ENCODE assay signal across 1 cellular context in the genomic region with DNA sequence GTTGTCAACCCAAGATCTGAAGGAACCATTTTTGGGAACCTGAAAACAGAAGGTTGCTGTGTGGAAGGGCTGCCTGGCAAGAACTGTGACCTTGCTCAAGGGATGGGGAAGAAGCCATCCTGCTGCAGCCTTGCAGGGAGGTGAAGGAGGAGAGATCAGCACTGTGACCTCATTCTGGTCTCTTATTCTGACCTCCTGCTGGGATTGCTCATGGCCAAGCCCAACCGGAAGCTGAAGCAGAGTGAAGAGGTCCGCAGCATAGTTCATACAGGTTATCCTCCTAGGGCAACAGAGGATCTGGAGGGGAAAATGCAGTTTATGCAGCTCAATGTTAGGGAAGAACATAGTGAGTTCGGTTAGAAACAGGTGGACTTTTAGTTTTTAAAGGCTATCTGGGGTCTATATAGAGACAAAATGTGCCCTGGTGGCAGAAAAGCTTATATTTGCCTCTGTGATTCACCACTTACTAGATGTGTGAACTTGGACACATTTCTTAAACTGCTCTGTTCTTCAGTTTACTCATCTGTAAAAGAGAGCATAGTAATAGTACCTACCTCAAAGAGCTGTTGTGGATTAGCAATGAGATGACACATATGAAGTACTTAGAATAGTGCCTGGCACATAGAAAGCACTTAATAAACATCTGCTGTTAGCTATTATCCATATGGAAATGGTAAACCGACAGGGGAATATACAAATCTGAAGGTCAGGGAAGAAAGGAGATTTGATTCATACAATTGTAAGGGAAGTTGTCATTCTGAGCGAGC.
TF ChIP-seq lines count a peak whose summit lies in the region.

No MANE protein-coding gene starts in this region.

TF ChIP-seq in IMR-90, 13 proteins besides CTCF, POLR2A, EP300 and RAD21:
- TF ChIP-seq, protein P1, sequence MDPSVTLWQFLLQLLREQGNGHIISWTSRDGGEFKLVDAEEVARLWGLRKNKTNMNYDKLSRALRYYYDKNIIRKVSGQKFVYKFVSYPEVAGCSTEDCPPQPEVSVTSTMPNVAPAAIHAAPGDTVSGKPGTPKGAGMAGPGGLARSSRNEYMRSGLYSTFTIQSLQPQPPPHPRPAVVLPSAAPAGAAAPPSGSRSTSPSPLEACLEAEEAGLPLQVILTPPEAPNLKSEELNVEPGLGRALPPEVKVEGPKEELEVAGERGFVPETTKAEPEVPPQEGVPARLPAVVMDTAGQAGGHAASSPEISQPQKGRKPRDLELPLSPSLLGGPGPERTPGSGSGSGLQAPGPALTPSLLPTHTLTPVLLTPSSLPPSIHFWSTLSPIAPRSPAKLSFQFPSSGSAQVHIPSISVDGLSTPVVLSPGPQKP (IDR thresholded peaks at IDR 0.05; ENCODE audit: borderline replicate concordance, low read depth, low read length), result no peak
- TF ChIP-seq RCOR1 (IDR thresholded peaks at IDR 0.05; ENCODE audit: insufficient replicate concordance, low read length), result no peak
